In the genomic region with DNA sequence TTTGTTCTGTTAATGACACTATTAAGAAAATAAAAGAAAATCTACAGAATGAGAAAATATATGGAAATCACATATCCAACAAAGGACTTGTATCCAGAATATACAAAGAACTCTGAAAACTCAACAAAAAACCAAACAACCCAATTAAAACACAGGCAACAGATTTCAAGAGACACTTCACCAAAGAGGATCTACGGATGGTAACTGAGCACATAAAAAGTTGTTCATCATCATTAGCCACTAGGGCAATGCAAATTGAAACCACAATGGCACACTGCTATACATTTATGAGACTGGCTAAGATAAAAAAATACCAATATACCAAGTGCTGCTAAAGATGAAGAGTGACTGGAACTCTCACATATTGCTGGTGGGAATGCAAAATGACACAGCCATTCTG, we compare ENCODE assay signal across 22 cellular contexts.
"Had no signal": no experiment of that assay in that cellular context is flagged by ENCODE, and none has a peak within 500 bp of the region (broad histone marks: within the 10 kb centered on the region; RNA-seq: fewer than 3 reads in every experiment).

No MANE protein-coding gene starts in this region.

- H3K4me3 ChIP-seq: adrenal gland, gastrocnemius medialis, mucosa of descending colon, thoracic aorta, upper lobe of right lung had no signal

- H3K27ac ChIP-seq: adrenal gland, gastrocnemius medialis, thoracic aorta, upper lobe of right lung had no signal

- H3K27me3 ChIP-seq: adrenal gland, gastrocnemius medialis, upper lobe of right lung had no signal

- H3K4me1 ChIP-seq: upper lobe of right lung had no signal

- DNase-seq: activated CD4-positive, alpha-beta T cell treated with anti-CD3 and anti-CD28 coated beads for 4 hours; activated CD4-positive, alpha-beta T cell treated with anti-CD3 and anti-CD28 coated beads, Interleukin-2, amount 50 U/mL, for 48 hours; activated CD4-positive, CD25-positive, alpha-beta regulatory T cell; activated CD8-positive, alpha-beta memory T cell treated with anti-CD3 and anti-CD28 coated beads, Interleukin-2, amount 50 U/mL, for 48 hours; activated naive CD4-positive, alpha-beta T cell; activated T-cell treated with anti-CD3 and anti-CD28 coated beads, Interleukin-2, amount 50 U/mL, for 4 hours; adrenal gland; effector memory CD8-positive, alpha-beta T cell; gastrocnemius medialis; islet precursor cell; left cardiac atrium; mesenchymal stem cell; mucosa of descending colon; naive B cell; occipital lobe; retina; stimulated activated CD4-positive, alpha-beta T cell treated with anti-CD3 and anti-CD28 coated beads, Interleukin-4, amount 100 ng/mL, for 1 hour; stimulated activated naive CD4-positive, alpha-beta T cell treated with Interleukin-2 at 50 U/mL for 16 hours; T1000; upper lobe of right lung had no signal

- H3K36me3 ChIP-seq: upper lobe of right lung had no signal

- H3K9me3 ChIP-seq: adrenal gland, gastrocnemius medialis, mucosa of descending colon, thoracic aorta, upper lobe of right lung had no signal

- ATAC-seq: activated T-cell treated with anti-CD3 and anti-CD28 coated beads, Interleukin-2, amount 50 U/mL, for 4 hours; effector memory CD8-positive, alpha-beta T cell; esophagus mucosa; gastrocnemius medialis; left cardiac atrium; mucosa of descending colon; upper lobe of right lung had no signal
